In genomic region chr14:76760331-76761197, GRCh38 we compare ENCODE assay signal across 1 cellular context.
TF ChIP-seq lines count a peak whose summit lies in the region.

No MANE protein-coding gene starts in this region.

TF ChIP-seq in endothelial cell of umbilical vein, 7 proteins besides CTCF, POLR2A, EP300 and RAD21 (continued from another document):
- no peak for TF ChIP-seq MAX (IDR thresholded peaks at IDR 0.05; ENCODE audit: insufficient read depth, insufficient read length)
- TF ChIP-seq EZH2 (IDR thresholded peaks at IDR 0.05; ENCODE audit: borderline replicate concordance, low read depth, low read length, severe bottlenecking): no peak
- TF ChIP-seq GATA2 (IDR thresholded peaks at IDR 0.05; ENCODE audit: insufficient read depth, insufficient read length, low read depth, low read length): no peak
TF ChIP-seq in endothelial cell of umbilical vein: peak in this region for 0.
